In genomic region chr5:57439601-57440000, GRCh38 we compare ENCODE assay signal across 33 cellular contexts. TPM values are rescaled to one million over a fixed set of nuclear protein-coding genes. Genes with fewer than 3 reads are reported as not detected.
"Had no signal": no experiment of that assay in that cellular context is flagged by ENCODE, and none has a peak within 500 bp of the region (broad histone marks: within the 10 kb centered on the region; RNA-seq: fewer than 3 reads in every experiment).

No MANE protein-coding gene starts in this region.

- ATAC-seq: activated CD8-positive, alpha-beta T cell treated with anti-CD3 and anti-CD28 coated beads for 36 hours; PC-3; Right ventricle myocardium inferior had no signal

- H3K4me1 ChIP-seq: breast epithelium had no signal

- H3K27ac ChIP-seq: ascending aorta, breast epithelium, RWPE1, WERI-Rb-1 had no signal

- H3K27ac Mint-ChIP-seq: activated CD8-positive, alpha-beta T cell treated with anti-CD3 and anti-CD28 coated beads for 36 hours; activated naive CD4-positive, alpha-beta T cell treated with anti-CD3 and anti-CD28 coated beads, Interleukin-2, amount 50 U/mL, for 24 hours; activated naive CD8-positive, alpha-beta T cell treated with anti-CD3 and anti-CD28 coated beads, Interleukin-2, amount 10 ng/mL, durations not matched to agents 7 days and 5 days; activated T-cell treated with anti-CD3 and anti-CD28 coated beads, Interleukin-2, amount 50 U/mL, for 24 hours; activated T-helper 2 cell treated with anti-CD3 and anti-CD28 coated beads, Interferon-gamma antibody, Interleukin-2, Interleukin-4, amounts not matched to agents 10 μg/mL and 5 μg/mL and 100 μg/mL, durations not matched to agents 14 hours and 24 hours and 36 hours had no signal

- H3K4me3 Mint-ChIP-seq: activated CD8-positive, alpha-beta T cell treated with anti-CD3 and anti-CD28 coated beads for 36 hours; activated naive CD4-positive, alpha-beta T cell treated with anti-CD3 and anti-CD28 coated beads, Interleukin-2, amount 50 U/mL, for 24 hours; activated naive CD8-positive, alpha-beta T cell treated with anti-CD3 and anti-CD28 coated beads, Interleukin-2, amount 10 ng/mL, durations not matched to agents 7 days and 5 days; activated T-cell treated with anti-CD3 and anti-CD28 coated beads, Interleukin-2, amount 50 U/mL, for 24 hours had no signal

- H3K36me3 Mint-ChIP-seq: activated naive CD4-positive, alpha-beta T cell treated with anti-CD3 and anti-CD28 coated beads, Interleukin-2, amount 50 U/mL, for 24 hours; activated naive CD8-positive, alpha-beta T cell treated with anti-CD3 and anti-CD28 coated beads, Interleukin-2, amount 10 ng/mL, durations not matched to agents 7 days and 5 days had no signal

- H3K4me1 Mint-ChIP-seq: activated naive CD4-positive, alpha-beta T cell treated with anti-CD3 and anti-CD28 coated beads, Interleukin-2, amount 50 U/mL, for 24 hours; activated naive CD8-positive, alpha-beta T cell treated with anti-CD3 and anti-CD28 coated beads, Interleukin-2, amount 10 ng/mL, durations not matched to agents 7 days and 5 days had no signal

- H3K9me3 Mint-ChIP-seq: activated CD8-positive, alpha-beta T cell treated with anti-CD3 and anti-CD28 coated beads for 36 hours; activated naive CD4-positive, alpha-beta T cell treated with anti-CD3 and anti-CD28 coated beads, Interleukin-2, amount 50 U/mL, for 24 hours; activated naive CD8-positive, alpha-beta T cell treated with anti-CD3 and anti-CD28 coated beads, Interleukin-2, amount 10 ng/mL, durations not matched to agents 7 days and 5 days; activated T-cell treated with anti-CD3 and anti-CD28 coated beads, Interleukin-2, amount 50 U/mL, for 24 hours; activated T-helper 2 cell treated with anti-CD3 and anti-CD28 coated beads, Interferon-gamma antibody, Interleukin-2, Interleukin-4, amounts not matched to agents 10 μg/mL and 5 μg/mL and 100 μg/mL, durations not matched to agents 14 hours and 24 hours and 36 hours had no signal

- H3K36me3 ChIP-seq: ascending aorta, breast epithelium, MG63, WERI-Rb-1 had no signal

- DNase-seq: activated CD4-positive, alpha-beta T cell treated with anti-CD3 and anti-CD28 coated beads for 1 hour; activated CD4-positive, alpha-beta T cell treated with anti-CD3 and anti-CD28 coated beads for 48 hours; activated CD4-positive, CD25-positive, alpha-beta regulatory T cell; activated CD8-positive, alpha-beta T cell treated with anti-CD3 and anti-CD28 coated beads for 36 hours; activated gamma-delta T cell; activated naive CD4-positive, alpha-beta T cell treated with Interleukin-2 at 50 U/mL for 16 hours; activated naive CD8-positive, alpha-beta T cell treated with anti-CD3 and anti-CD28 coated beads, Interleukin-2, amount 10 ng/mL, durations not matched to agents 7 days and 5 days; activated T-cell treated with anti-CD3 and anti-CD28 coated beads, Interleukin-2, amount 50 U/mL, for 24 hours; amygdala; Kasumi-1; MG63; NCI-H1048; NCI-H1105 treated with DMSO at 0.1 percent for 48 hours; NCI-H1436; NCI-H1694; NCI-H2029; NCI-H510A; NCI-H526; NCI-H748 treated with DMSO at 0.1 percent for 48 hours; NK-92 treated with Interleukin-12 subunit alpha and Interleukin-12 subunit beta, amount 100 ng/mL, for 24 hours; PC-3; SIG-M5; T1000; WERI-Rb-1 had no signal

- H3K9me3 ChIP-seq: ascending aorta, breast epithelium, MG63 had no signal

- H3K4me3 ChIP-seq: ascending aorta, breast epithelium, MG63 had no signal

- H3K27me3 ChIP-seq: ascending aorta, breast epithelium, MG63 had no signal

RNA-seq across cellular contexts. Expression of gene ACTBL2, which starts 43.0 kb away (rescaled TPM):
- total RNA-seq: activated CD8-positive, alpha-beta T cell treated with anti-CD3 and anti-CD28 coated beads for 36 hours; activated naive CD8-positive, alpha-beta T cell treated with anti-CD3 and anti-CD28 coated beads, Interleukin-2, amount 10 ng/mL, durations not matched to agents 7 days and 5 days; activated T-helper 2 cell treated with anti-CD3 and anti-CD28 coated beads, Interferon-gamma antibody, Interleukin-2, Interleukin-4, amounts not matched to agents 10 μg/mL and 5 μg/mL and 100 μg/mL, durations not matched to agents 14 hours and 24 hours and 36 hours; ascending aorta; cardiac septum; Right ventricle myocardium inferior; T-helper 1 cell treated with Interleukin-12 subunit alpha and Interleukin-12 subunit beta and Interleukin-4 antibody, amounts not matched to agents 30 ng/mL and 1 ng/mL, for 36 hours; T-helper 2 cell treated with Interferon-gamma antibody and Interleukin-4, amounts not matched to agents 100 ng/mL and 5 ng/mL, for 36 hours had no signal
